Comparison of ENCODE assay signal across 16 cellular contexts in genomic region chr9:6383551-6384225, GRCh38. TPM values are rescaled to one million over a fixed set of nuclear protein-coding genes. Genes with fewer than 3 reads are reported as not detected.
DNase-seq lines count a peak whose midpoint lies in the region; TF ChIP-seq lines count a peak whose summit lies in the region.
"Had no signal": no experiment of that assay in that cellular context is flagged by ENCODE, and none has a peak within 500 bp of the region (broad histone marks: within the 10 kb centered on the region; RNA-seq: fewer than 3 reads in every experiment).

No MANE protein-coding gene starts in this region.

- no peak for TF ChIP-seq POLR2A in uterus (IDR thresholded peaks at IDR 0.05)

- TF ChIP-seq CTCF in ascending aorta (IDR thresholded peaks at IDR 0.05) = no peak
- TF ChIP-seq CTCF in uterus (IDR thresholded peaks at IDR 0.05) = no peak

- H3K9me3 ChIP-seq in ascending aorta = no peaks in the 10 kb centered on the region
- no peaks in the 10 kb centered on the region for H3K9me3 ChIP-seq in uterus
- H3K9me3 ChIP-seq: Caco-2 had no signal

- H3K27ac ChIP-seq in ascending aorta (peak overlapping the region; percentile 73 to 74), uterus (peak overlapping the region; percentile 30 to 44)

- no peak overlapping the region for H3K4me3 ChIP-seq in ascending aorta
- H3K4me3 ChIP-seq in uterus = no peak overlapping the region
- H3K4me3 ChIP-seq: skin epidermis had no signal

- intact Hi-C loops in ascending aorta (cut with DNase I) = loop anchor here (1.0 to 10.0 kb wide), 3 partner anchors 29 to 181 kb away; partner anchors contain the start of gene UHRF2
- intact Hi-C loops in uterus (cut with DNase I; ENCODE audit: low total_unique reads) = no loop called here

- H3K4me1 ChIP-seq in ascending aorta (peaks cover 4 to 5% of the 10 kb centered on the region in 2 donors), uterus (no peaks in the 10 kb centered on the region)
- H3K4me1 ChIP-seq: Caco-2 had no signal

- H3K27me3 ChIP-seq in ascending aorta = no peaks in the 10 kb centered on the region
- H3K27me3 ChIP-seq in uterus = no peaks in the 10 kb centered on the region

- H3K36me3 ChIP-seq in ascending aorta (no peaks in the 10 kb centered on the region), uterus (no peaks in the 10 kb centered on the region)

- DNase-seq in HCEC 1CT (peak; percentile 84), ascending aorta (ENCODE audit: low spot score in 2 of 2) (peak in 1 of 2 donors; percentile 65), hepatic stellate cell (ENCODE audit: low spot score) (peak; percentile 17), uterus (peak in 1 of 2 donors; percentile 17), NCI-H1436 (lab: John Stamatoyannopoulos, UW) (no peak), NCI-H1436 treated with DMSO at 0.1 percent for 48 hours (lab: John Stamatoyannopoulos, UW) (no peak)
- DNase-seq in effector CD8-positive, alpha-beta T cell (lab: John Stamatoyannopoulos, UW) = no peak
- DNase-seq: activated CD8-positive, alpha-beta memory T cell treated with anti-CD3 and anti-CD28 coated beads for 24 hours; activated naive CD4-positive, alpha-beta T cell treated with anti-CD3 and anti-CD28 coated beads for 36 hours; Caco-2; left cardiac atrium; naive thymus-derived CD4-positive, alpha-beta T cell; NCI-H226 had no signal

RNA-seq across cellular contexts. Expression of gene UHRF2, which starts 29.3 kb away (rescaled TPM):
- total RNA-seq in ascending aorta = 22.8 TPM
- total RNA-seq in uterus = 100 to 1,000 TPM in 1 of 4 donors, 10 to 100 TPM in 3; 40.7 to 107 (median 63.1) TPM

RNA-seq across cellular contexts. Expression of gene TPD52L3, which starts 55.5 kb away (rescaled TPM):
- total RNA-seq in ascending aorta (not detected), uterus (not detected)
- total RNA-seq: activated naive CD4-positive, alpha-beta T cell treated with anti-CD3 and anti-CD28 coated beads for 36 hours; Caco-2; frontal cortex; left cardiac atrium; naive thymus-derived CD4-positive, alpha-beta T cell; temporal lobe had no signal

Comparison
In these comparisons a context has a peak if more than half of its experiments do, and no peak if none do; other contexts are left out.
1. DNase-seq: peak in HCEC 1CT (single experiment) and hepatic stellate cell (single experiment); none in NCI-H1436 (single experiment), NCI-H1436 treated with DMSO at 0.1 percent for 48 hours (single experiment) and effector CD8-positive, alpha-beta T cell (single experiment).